In the genomic region with DNA sequence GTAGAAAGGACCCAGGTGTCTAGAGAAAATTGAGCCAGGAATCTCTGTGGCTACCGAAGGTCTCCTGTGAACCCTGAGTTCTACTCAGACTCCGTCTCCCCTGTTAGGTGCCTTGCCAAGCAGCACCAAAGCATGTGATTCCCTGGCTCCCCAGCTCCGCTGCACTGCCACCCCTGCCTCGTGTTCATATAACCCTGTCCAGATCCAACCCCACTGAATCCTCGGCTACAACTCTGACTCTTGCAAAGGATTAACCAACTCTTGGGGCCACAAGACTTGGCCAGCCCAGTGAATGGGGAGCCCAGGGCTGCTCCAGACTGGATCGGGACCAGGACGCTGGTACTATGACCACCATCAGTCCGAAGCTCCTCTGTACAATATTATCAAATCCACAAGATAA, we compare ENCODE assay signal across 18 cellular contexts.
"Had no signal": no experiment of that assay in that cellular context is flagged by ENCODE, and none has a peak within 500 bp of the region (broad histone marks: within the 10 kb centered on the region; RNA-seq: fewer than 3 reads in every experiment).

No MANE protein-coding gene starts in this region.

- H3K36me3 ChIP-seq: cardiac muscle cell had no signal

- H3K4me3 ChIP-seq: cardiac muscle cell had no signal

- ATAC-seq: activated T-cell treated with anti-CD3 and anti-CD28 coated beads, Interleukin-2, amount 50 U/mL, for 72 hours; left ventricle myocardium superior; stimulated activated naive B cell treated with anti-CD40 and anti-IgM and Interleukin-4, amounts not matched to agents 10 μg/mL and 1 μg/mL and 100 μg/mL, for 72 hours had no signal

- H3K27me3 ChIP-seq: cardiac muscle cell, foreskin keratinocyte had no signal

- DNase-seq: activated CD4-positive, alpha-beta memory T cell treated with anti-CD3 and anti-CD28 coated beads, Interleukin-2, amount 10 ng/mL, durations not matched to agents 7 days and 5 days; activated CD4-positive, alpha-beta T cell treated with anti-CD3 and anti-CD28 coated beads, Interleukin-2, amount 10 ng/mL, durations not matched to agents 24 days and 14 days; activated effector memory CD4-positive, alpha-beta T cell treated with Interleukin-2 at 50 U/mL for 16 hours; activated naive CD4-positive, alpha-beta T cell treated with anti-CD3 and anti-CD28 coated beads, Interleukin-2, amount 10 ng/mL, durations not matched to agents 7 days and 5 days; activated T-cell treated with anti-CD3 and anti-CD28 coated beads, Interleukin-2, amount 50 U/mL, for 72 hours; amygdala; effector CD4-positive, alpha-beta T cell; foreskin keratinocyte; hippocampal formation; kidney glomerular epithelial cell; left ventricle myocardium superior; naive B cell; occipital lobe; posterior cingulate gyrus; stimulated activated CD4-positive, alpha-beta T cell treated with anti-CD3 and anti-CD28 coated beads, Interleukin-2, amount 100 ng/mL, for 48 hours; stimulated activated CD8-positive, alpha-beta memory T cell treated with anti-CD3 and anti-CD28 coated beads, Interleukin-4, amount 100 ng/mL, for 48 hours; stimulated activated naive B cell treated with anti-CD40 and anti-IgM and Interleukin-4, amounts not matched to agents 10 μg/mL and 1 μg/mL and 100 μg/mL, for 72 hours had no signal

- H3K27ac ChIP-seq: cardiac muscle cell, foreskin keratinocyte had no signal
